ENCODE assay signal across 8 cellular contexts in genomic region chr9:4939118-4939561, GRCh38. TPM values are rescaled to one million over a fixed set of nuclear protein-coding genes. Genes with fewer than 3 reads are reported as not detected.
DNase-seq lines count a peak whose midpoint lies in the region; ATAC-seq and TF ChIP-seq lines count a peak whose summit lies in the region.

No MANE protein-coding gene starts in this region.

- peak; percentile 81 for ATAC-seq in GM18873 (IDR thresholded peaks at IDR 0.05; ENCODE audit: low FRiP score, unreplicated experiment)
- peak; percentile 85 for ATAC-seq in HG02642 (IDR thresholded peaks at IDR 0.05; ENCODE audit: poor library complexity, unreplicated experiment)
- peak; percentile 79 for ATAC-seq in mucosa of descending colon
- no peak for ATAC-seq in HG02970 (IDR thresholded peaks at IDR 0.05; ENCODE audit: low FRiP score, unreplicated experiment)

- no peaks in the 10 kb centered on the region for H3K9me3 ChIP-seq in mucosa of descending colon

- H3K4me1 ChIP-seq in mucosa of descending colon (ENCODE audit: low read depth): no peaks in the 10 kb centered on the region

- DNase-seq in NOMO-1 treated with dmso at 0.1 percent for 144 hours (lab: John Stamatoyannopoulos, UW; ENCODE audit: unreplicated experiment): peak; percentile 74
- DNase-seq in mucosa of descending colon: peak in 1 of 3 donors; percentile 14
- DNase-seq in NCI-H345 treated with DMSO at 0.1 percent for 48 hours (lab: John Stamatoyannopoulos, UW; ENCODE audit: unreplicated experiment): no peak
- no peak for DNase-seq in HCEC 1CT
- no peak for DNase-seq in posterior vena cava (ENCODE audit: low spot score)

- intact Hi-C loops in mucosa of descending colon (cut with DNase I, micrococcal nuclease) (no loop called here), posterior vena cava (cut with DNase I) (loop anchor here (1.0 to 10.0 kb wide), 3 partner anchors 28 to 632 kb away; partner anchors contain the start of gene JAK2 (in 1 of the 2))

- H3K36me3 ChIP-seq in mucosa of descending colon (ENCODE audit: low read depth): no peaks in the 10 kb centered on the region

- H3K4me3 ChIP-seq in mucosa of descending colon: no peak overlapping the region

- no peak for TF ChIP-seq CTCF in mucosa of descending colon (IDR thresholded peaks at IDR 0.05)

RNA-seq across cellular contexts. Expression of gene JAK2, which starts 45.9 kb away (rescaled TPM):
- 10 to 100 TPM; 17.0 to 24.4 (median 17.5) TPM for total RNA-seq in mucosa of descending colon
- 10 to 100 TPM; 65.8 to 67.2 TPM for total RNA-seq in posterior vena cava

Comparison
In these comparisons a context has a peak if more than half of its experiments do, and no peak if none do; other contexts are left out.
1. intact Hi-C loops: an anchor here in posterior vena cava (1.0 to 10.0 kb wide); none called in mucosa of descending colon.